Comparison of ENCODE assay signal across 20 cellular contexts in the genomic region with DNA sequence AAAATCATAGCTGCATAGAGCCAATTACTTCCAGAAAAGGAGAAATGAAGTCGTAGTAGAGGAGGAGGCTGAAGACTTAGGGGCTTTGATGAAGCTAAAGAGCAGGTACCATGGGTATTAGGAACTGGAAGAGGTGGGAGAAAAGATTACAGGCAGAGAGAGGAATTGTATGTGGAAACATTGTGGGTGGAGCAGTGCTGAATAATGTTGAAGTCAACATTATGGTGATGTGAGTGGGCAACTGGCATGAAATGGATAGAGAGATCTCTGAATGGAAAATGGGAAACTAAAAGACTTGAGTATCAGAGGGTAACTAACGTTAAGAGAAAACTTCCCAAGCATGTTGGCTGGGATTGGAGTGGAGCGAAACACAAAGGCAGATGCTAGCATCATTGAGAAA.
"Had no signal": no experiment of that assay in that cellular context is flagged by ENCODE, and none has a peak within 500 bp of the region (broad histone marks: within the 10 kb centered on the region; RNA-seq: fewer than 3 reads in every experiment).

No MANE protein-coding gene starts in this region.

- H3K4me3 Mint-ChIP-seq: activated naive CD4-positive, alpha-beta T cell treated with anti-CD3 and anti-CD28 coated beads, Interleukin-2, amount 50 U/mL, for 24 hours; immature natural killer cell; neural crest cell; stimulated activated effector memory CD8-positive, alpha-beta T cell treated with anti-CD3 and anti-CD28 coated beads, Interleukin-12 subunit alpha, Interleukin-12 subunit beta, amount 100 ng/mL, for 72 hours; T-cell had no signal

- H3K9me3 Mint-ChIP-seq: activated naive CD4-positive, alpha-beta T cell treated with anti-CD3 and anti-CD28 coated beads, Interleukin-2, amount 50 U/mL, for 24 hours; immature natural killer cell; neural crest cell; stimulated activated effector memory CD8-positive, alpha-beta T cell treated with anti-CD3 and anti-CD28 coated beads, Interleukin-12 subunit alpha, Interleukin-12 subunit beta, amount 100 ng/mL, for 72 hours; T-cell had no signal

- H3K27me3 ChIP-seq: body of pancreas, colonic mucosa, esophagus squamous epithelium, ovary had no signal

- H3K27ac ChIP-seq: body of pancreas, colonic mucosa, esophagus squamous epithelium, lower lobe of right lung, ovary had no signal

- H3K4me1 ChIP-seq: colonic mucosa, esophagus squamous epithelium had no signal

- H3K4me1 Mint-ChIP-seq: activated naive CD4-positive, alpha-beta T cell treated with anti-CD3 and anti-CD28 coated beads, Interleukin-2, amount 50 U/mL, for 24 hours; neural crest cell; stimulated activated effector memory CD8-positive, alpha-beta T cell treated with anti-CD3 and anti-CD28 coated beads, Interleukin-12 subunit alpha, Interleukin-12 subunit beta, amount 100 ng/mL, for 72 hours had no signal

- DNase-seq: activated CD4-positive, alpha-beta T cell treated with anti-CD3 and anti-CD28 coated beads, Interleukin-2, amount 50 U/mL, for 48 hours; activated CD4-positive, CD25-positive, alpha-beta regulatory T cell treated with anti-CD3 and anti-CD28 coated beads, Interleukin-2, amount 50 U/mL, for 72 hours; activated effector memory CD4-positive, alpha-beta T cell treated with anti-CD3 and anti-CD28 coated beads, Interleukin-2, amount 50 U/mL, for 16 hours; activated T-cell treated with anti-CD3 and anti-CD28 coated beads, Interleukin-2, amount 50 U/mL, for 1 hour; amniotic stem cell; body of pancreas; central memory CD4-positive, alpha-beta T cell; colonic mucosa; esophagus squamous epithelium; foreskin melanocyte; immature natural killer cell; left cardiac atrium; lower lobe of right lung; midbrain; ovary; T-cell; T-helper 9 cell had no signal

- ATAC-seq: body of pancreas; left cardiac atrium; lower lobe of right lung; stimulated activated effector memory CD8-positive, alpha-beta T cell treated with anti-CD3 and anti-CD28 coated beads, Interleukin-12 subunit alpha, Interleukin-12 subunit beta, amount 100 ng/mL, for 72 hours; T-cell had no signal

- H3K4me3 ChIP-seq: body of pancreas, colonic mucosa, esophagus squamous epithelium, lower lobe of right lung, ovary had no signal

- H3K27ac Mint-ChIP-seq: activated naive CD4-positive, alpha-beta T cell treated with anti-CD3 and anti-CD28 coated beads, Interleukin-2, amount 50 U/mL, for 24 hours; immature natural killer cell; stimulated activated effector memory CD8-positive, alpha-beta T cell treated with anti-CD3 and anti-CD28 coated beads, Interleukin-12 subunit alpha, Interleukin-12 subunit beta, amount 100 ng/mL, for 72 hours; T-cell had no signal

- H3K36me3 ChIP-seq: colonic mucosa, esophagus squamous epithelium, lower lobe of right lung, ovary had no signal

- H3K9me3 ChIP-seq: body of pancreas, colonic mucosa, esophagus squamous epithelium, lower lobe of right lung, ovary had no signal

- H3K36me3 Mint-ChIP-seq: activated naive CD4-positive, alpha-beta T cell treated with anti-CD3 and anti-CD28 coated beads, Interleukin-2, amount 50 U/mL, for 24 hours; immature natural killer cell; stimulated activated effector memory CD8-positive, alpha-beta T cell treated with anti-CD3 and anti-CD28 coated beads, Interleukin-12 subunit alpha, Interleukin-12 subunit beta, amount 100 ng/mL, for 72 hours; T-cell had no signal
